In genomic region chr9:32550609-32551490, GRCh38 we compare ENCODE assay signal across 1 cellular context.
TF ChIP-seq lines count a peak whose summit lies in the region.

No MANE protein-coding gene starts in this region.

TF ChIP-seq in GM12878, 131 proteins besides CTCF, POLR2A, EP300 and RAD21 (continued from another document and continues in another):
- TF ChIP-seq IRF5 (IDR thresholded peaks at IDR 0.05; ENCODE audit: borderline replicate concordance) (no peak), STAT3 (IDR thresholded peaks at IDR 0.05; ENCODE audit: low read depth, low read length) (no peak), IRF3 (IDR thresholded peaks at IDR 0.05) (no peak), CHD4 (IDR thresholded peaks at IDR 0.05) (no peak), E2F8 (IDR thresholded peaks at IDR 0.05; ENCODE audit: low read depth, partially characterized antibody) (no peak), CREB1 (IDR thresholded peaks at IDR 0.05; ENCODE audit: low read depth) (peak; percentile 90), POLR2AphosphoS2 (IDR thresholded peaks at IDR 0.05; ENCODE audit: low read depth, low read length) (no peak), ZNF207 (IDR thresholded peaks at IDR 0.05; ENCODE audit: borderline replicate concordance) (no peak), PBX3 (IDR thresholded peaks at IDR 0.05; ENCODE audit: insufficient replicate concordance, low read depth, low read length) (no peak), CBX3 (IDR thresholded peaks at IDR 0.05; ENCODE audit: borderline replicate concordance, low read depth) (no peak), SMAD1 (IDR thresholded peaks at IDR 0.05; ENCODE audit: low read depth, partially characterized antibody) (peak; percentile 34), PML (IDR thresholded peaks at IDR 0.05; ENCODE audit: low read length) (no peak; the same call in 1 of the 2 replicates), ESRRA (IDR thresholded peaks at IDR 0.05; ENCODE audit: low read length) (no peak), HDGF (IDR thresholded peaks at IDR 0.05) (peak; percentile 64; the same call in 1 of the 2 replicates), ATF7 (IDR thresholded peaks at IDR 0.05; ENCODE audit: low read depth) (no peak), MEF2A (IDR thresholded peaks at IDR 0.05; ENCODE audit: insufficient read depth, low read depth, low read length) (no peak), MTA2 (IDR thresholded peaks at IDR 0.05; ENCODE audit: low read depth) (peak; percentile 47; the same call in 1 of the 2 replicates), LARP7 (IDR thresholded peaks at IDR 0.05) (peak; percentile 54; the same call in 1 of the 2 replicates), CEBPB (IDR thresholded peaks at IDR 0.05; ENCODE audit: borderline replicate concordance in 1 of 2, low read depth in 2 of 2, low read length in 2 of 2) (no peak), BRCA1 (IDR thresholded peaks at IDR 0.05; ENCODE audit: low read depth, low read length) (peak; percentile 81), NFYA (IDR thresholded peaks at IDR 0.05; ENCODE audit: borderline replicate concordance, low read depth, low read length) (no peak), IRF4 (IDR thresholded peaks at IDR 0.05; ENCODE audit: low read depth, low read length) (no peak), JUNB (IDR thresholded peaks at IDR 0.05) (no peak), ZNF687 (IDR thresholded peaks at IDR 0.05) (no peak), ZNF384 (IDR thresholded peaks at IDR 0.05; ENCODE audit: borderline replicate concordance, low read depth, low read length) (no peak), BACH1 (IDR thresholded peaks at IDR 0.05; ENCODE audit: borderline replicate concordance) (peak; percentile 35; the same call in 1 of the 2 replicates), CHD1 (IDR thresholded peaks at IDR 0.05; ENCODE audit: low read depth, low read length) (no peak), BCL3 (IDR thresholded peaks at IDR 0.05; ENCODE audit: borderline replicate concordance, insufficient read depth, low read depth, low read length, poor library complexity, severe bottlenecking) (no peak), RBBP5 (conservative IDR thresholded peaks at IDR 0.05) (0 out of 2 replicates have a peak, but pooled peaks have one; percentile 55), HDAC2 (IDR thresholded peaks at IDR 0.05) (no peak), TAF1 (IDR thresholded peaks at IDR 0.05; ENCODE audit: borderline replicate concordance, low read depth, low read length) (no peak), ZNF622 (IDR thresholded peaks at IDR 0.05) (no peak), CBX5 (IDR thresholded peaks at IDR 0.05; ENCODE audit: low read depth) (no peak), NR2C1 (IDR thresholded peaks at IDR 0.05) (peak; percentile 83), HCFC1 (IDR thresholded peaks at IDR 0.05; ENCODE audit: low read length) (no peak), SREBF2 (IDR thresholded peaks at IDR 0.05; ENCODE audit: low read length) (no peak), FOXK2 (IDR thresholded peaks at IDR 0.05) (no peak; the same call in 1 of the 2 replicates), ASH2L (IDR thresholded peaks at IDR 0.05; ENCODE audit: borderline replicate concordance, low read depth) (peak; percentile 74; the same call in 1 of the 2 replicates), ATF3 (IDR thresholded peaks at IDR 0.05; ENCODE audit: borderline replicate concordance, extremely low read depth, low read depth, low read length) (no peak), BCL11A (IDR thresholded peaks at IDR 0.05; ENCODE audit: low read depth, low read length) (no peak), STAT1 (conservative IDR thresholded peaks at IDR 0.05) (no peak), BMI1 (IDR thresholded peaks at IDR 0.05; ENCODE audit: borderline replicate concordance) (no peak), GABPA (IDR thresholded peaks at IDR 0.05; ENCODE audit: low read depth) (no peak), ZBTB11 (CRISPR knock-in tag; IDR thresholded peaks at IDR 0.05) (no peak), POLR2AphosphoS5 (IDR thresholded peaks at IDR 0.05; ENCODE audit: low read length) (peak; percentile 64), IKZF2 (IDR thresholded peaks at IDR 0.05) (no peak), TBL1XR1 (IDR thresholded peaks at IDR 0.05; ENCODE audit: low read depth, low read length) (no peak), HSF1 (IDR thresholded peaks at IDR 0.05; ENCODE audit: low read depth, low read length) (no peak), KAT2A (conservative IDR thresholded peaks at IDR 0.05; ENCODE audit: control insufficient read depth, low read depth, low read length) (no peak), GATAD2B (conservative IDR thresholded peaks at IDR 0.05; ENCODE audit: low read depth) (peak; percentile 71; the same call in 1 of the 2 replicates), SUPT20H (IDR thresholded peaks at IDR 0.05; ENCODE audit: borderline replicate concordance, control insufficient read depth, low read depth, low read length) (no peak)
